38 cellular contexts compared by ENCODE assay signal in genomic region chr6:32386040-32386439, GRCh38. TPM values are rescaled to one million over a fixed set of nuclear protein-coding genes. Genes with fewer than 3 reads are reported as not detected.
"Had no signal": no experiment of that assay in that cellular context is flagged by ENCODE, and none has a peak within 500 bp of the region (broad histone marks: within the 10 kb centered on the region; RNA-seq: fewer than 3 reads in every experiment).

No MANE protein-coding gene starts in this region.

- DNase-seq: Karpas-422, Kasumi-1, MG63, MM.1S, MV-4-11, NCI-H1048, NCI-H1092, NCI-H1092 treated with DMSO at 0.1 percent for 48 hours, NCI-H1105, NCI-H1105 treated with DMSO at 0.1 percent for 48 hours, NCI-H1417, NCI-H1417 treated with DMSO at 0.1 percent for 48 hours, NCI-H1436, NCI-H1436 treated with DMSO at 0.1 percent for 48 hours, NCI-H146, NCI-H1694, NCI-H1694 treated with DMSO at 0.1 percent for 48 hours, NCI-H187, NCI-H187 treated with DMSO at 0.1 percent for 48 hours, NCI-H1930, NCI-H2029, NCI-H2029 treated with DMSO at 0.1 percent for 48 hours, NCI-H2081, NCI-H2081 treated with DMSO at 0.1 percent for 48 hours, NCI-H2107, NCI-H2171, NCI-H2171 treated with DMSO at 0.1 percent for 48 hours, NCI-H2227 treated with DMSO at 0.1 percent for 48 hours, NCI-H226, NCI-H345, NCI-H446, NCI-H446 treated with DMSO at 0.1 percent for 48 hours, NCI-H510A, NCI-H510A treated with DMSO at 0.1 percent for 48 hours had no signal

- H3K36me3 ChIP-seq: MG63 had no signal

- H3K27me3 ChIP-seq: MG63 had no signal

- H3K4me3 ChIP-seq: MG63 had no signal

- H3K9me3 ChIP-seq: MG63 had no signal

RNA-seq across cellular contexts. Expression of gene TSBP1, which starts 14.3 kb away (rescaled TPM):
- total RNA-seq: LHCN-M2, M059J, MCF 10A, NCI-H460 had no signal

RNA-seq across cellular contexts. Expression of gene BTNL2, which starts 20.9 kb away (rescaled TPM):
- total RNA-seq: LHCN-M2, M059J, MCF 10A, NCI-H460 had no signal

RNA-seq across cellular contexts. Expression of gene HLA-DRA, which starts 53.6 kb away (rescaled TPM):
- total RNA-seq: MCF 10A had no signal
